In the genomic region with DNA sequence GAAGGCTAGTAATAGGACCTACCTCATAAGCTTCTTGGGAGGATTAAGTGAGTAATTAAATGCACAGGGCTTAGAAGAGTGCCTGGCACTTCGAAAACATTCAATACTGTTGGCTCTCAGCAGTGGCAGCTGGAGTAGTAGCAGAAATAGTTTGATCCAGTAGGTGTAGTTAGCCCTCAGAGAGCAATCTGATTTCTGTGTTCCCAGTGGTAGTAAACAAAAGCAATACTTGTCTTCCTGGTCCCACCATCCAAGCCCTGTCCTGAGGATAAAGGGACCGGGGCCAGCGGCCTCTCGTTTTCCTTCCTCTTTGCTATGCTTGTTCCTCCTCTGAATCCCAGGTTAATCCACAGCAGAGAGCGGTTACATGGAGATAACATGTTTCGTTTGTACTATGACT, we compare ENCODE assay signal across 17 cellular contexts.
DNase-seq lines count a peak whose midpoint lies in the region; ATAC-seq and TF ChIP-seq lines count a peak whose summit lies in the region.
"Had no signal": no experiment of that assay in that cellular context is flagged by ENCODE, and none has a peak within 500 bp of the region (broad histone marks: within the 10 kb centered on the region; RNA-seq: fewer than 3 reads in every experiment).

No MANE protein-coding gene starts in this region.

- no peak overlapping the region for H3K23ac ChIP-seq in trophoblast cell (ENCODE audit: low read length)

- intact Hi-C loops in posterior cingulate gyrus (cut with DNase I): no loop called here

- H3K9ac ChIP-seq in BLaER1: no peak overlapping the region
- no peak overlapping the region for H3K9ac ChIP-seq in trophoblast cell (ENCODE audit: low read length)

- H3K27ac ChIP-seq in BLaER1: 0 out of 2 replicates have a peak overlapping the region, but pooled peaks have one; percentile 7
- peak overlapping the region; percentile 86 to 97 for H3K27ac ChIP-seq in right atrium auricular region
- peak overlapping the region; percentile 72 for H3K27ac ChIP-seq in trophoblast cell (ENCODE audit: low read depth, low read length)
- H3K27ac ChIP-seq: A549, SJSA1 had no signal

- no peak overlapping the region for H2AFZ ChIP-seq in trophoblast cell (ENCODE audit: insufficient read depth, low read length, poor library complexity)

- H3K18ac ChIP-seq in trophoblast cell (ENCODE audit: low read length): no peak overlapping the region

- peak overlapping the region; percentile 55 for H2BK120ac ChIP-seq in trophoblast cell (ENCODE audit: insufficient read depth, low read length, poor library complexity)

- H2BK5ac ChIP-seq in trophoblast cell (ENCODE audit: low read depth, low read length, poor library complexity): peak overlapping the region; percentile 75

- H3K9me3 ChIP-seq in BLaER1 (peaks cover 10% of the 10 kb centered on the region), right atrium auricular region (no peaks in the 10 kb centered on the region), trophoblast cell (ENCODE audit: insufficient read depth, low read depth, low read length) (no peaks in the 10 kb centered on the region)
- H3K9me3 ChIP-seq: A549, SJSA1 had no signal

- H3K27me3 ChIP-seq in BLaER1 (no peaks in the 10 kb centered on the region), right atrium auricular region (no peaks in the 10 kb centered on the region), trophoblast cell (ENCODE audit: insufficient read depth, low read length) (no peaks in the 10 kb centered on the region)
- H3K27me3 ChIP-seq: dorsolateral prefrontal cortex, SJSA1 had no signal

- no CpG with 5 or more reads among the region's 6 CpGs for WGBS in trophoblast cell (ENCODE audit: extremely low coverage, insufficient coverage, insufficient read length)

- H2BK12ac ChIP-seq in trophoblast cell (ENCODE audit: low read length): peak overlapping the region; percentile 43

- no peak overlapping the region for H2AK5ac ChIP-seq in trophoblast cell (ENCODE audit: low read length)

- H4K12ac ChIP-seq in trophoblast cell (ENCODE audit: low read depth, low read length): no peak overlapping the region

- peak overlapping the region; percentile 22 for H4K91ac ChIP-seq in trophoblast cell (ENCODE audit: low read depth, low read length)

- no peak overlapping the region for H3K4ac ChIP-seq in trophoblast cell (ENCODE audit: low read depth, low read length)

- peaks cover 3% of the 10 kb centered on the region for H3K79me2 ChIP-seq in trophoblast cell (ENCODE audit: control insufficient read depth, insufficient read depth, low read length, poor library complexity)

- H3K4me3 ChIP-seq in BLaER1 (no peak overlapping the region), right atrium auricular region (no peak overlapping the region), trophoblast cell (ENCODE audit: low read depth, low read length) (no peak overlapping the region)
- H3K4me3 ChIP-seq: A549, dorsolateral prefrontal cortex, SJSA1 had no signal

- DNase-seq in right atrium auricular region (ENCODE audit: low spot score) (no peak), trophoblast cell (no peak), posterior cingulate gyrus (no peak), NCI-H69 (lab: John Stamatoyannopoulos, UW) (no peak), OCI-M2 (lab: John Stamatoyannopoulos, UW; ENCODE audit: unreplicated experiment) (no peak)
- DNase-seq: activated CD8-positive, alpha-beta T cell treated with anti-CD3 and anti-CD28 coated beads for 36 hours; amniotic stem cell; GDM1; NCI-H2081 treated with DMSO at 0.1 percent for 48 hours; stimulated activated CD4-positive, alpha-beta T cell treated with anti-CD3 and anti-CD28 coated beads, Interleukin-4, amount 100 ng/mL, for 1 hour had no signal

- no peak for TF ChIP-seq CTCF in right atrium auricular region (IDR thresholded peaks at IDR 0.05)

- H3K4me2 ChIP-seq in BLaER1 (no peak overlapping the region), trophoblast cell (ENCODE audit: low read length) (no peak overlapping the region)
- H3K4me2 ChIP-seq: A549 had no signal

- H3K4me1 ChIP-seq in BLaER1 (peaks cover 5% of the 10 kb centered on the region; the same call in 1 of the 2 replicates), right atrium auricular region (peaks cover 0 to 52% of the 10 kb centered on the region in 2 donors), trophoblast cell (ENCODE audit: control insufficient read depth in 1 of 2, insufficient read depth in 2 of 2, low read length in 2 of 2) (peaks cover 16 to 26% of the 10 kb centered on the region in 2 experiments)
- H3K4me1 ChIP-seq: SJSA1 had no signal

- peak overlapping the region; percentile 44 for H3K14ac ChIP-seq in trophoblast cell (ENCODE audit: low read length)

- peaks cover 3% of the 10 kb centered on the region for H3K79me1 ChIP-seq in trophoblast cell (ENCODE audit: low read length)

- ATAC-seq in SK-N-SH treated with all-trans-retinoic acid at 6 μM for 48 hours: peak; percentile 54
- ATAC-seq in activated CD4-positive, CD25-positive, alpha-beta regulatory T cell treated with anti-CD3 and anti-CD28 coated beads, Interleukin-2, amount 50 U/mL, for 24 hours: no peak
- ATAC-seq: activated CD8-positive, alpha-beta T cell treated with anti-CD3 and anti-CD28 coated beads for 36 hours; activated T-helper 17 cell treated with anti-CD3 and anti-CD28 coated beads, Interleukin-2, amount 50 U/mL, for 72 hours had no signal

- H3K36me3 ChIP-seq in BLaER1 (peaks cover 41% of the 10 kb centered on the region), right atrium auricular region (peaks cover 7% of the 10 kb centered on the region), trophoblast cell (ENCODE audit: control insufficient read depth in 1 of 2, insufficient read depth in 2 of 2, low read length in 2 of 2) (peaks cover 6 to 11% of the 10 kb centered on the region in 2 experiments)

- H4K8ac ChIP-seq in trophoblast cell (ENCODE audit: low read depth, low read length): no peak overlapping the region

- H4K20me1 ChIP-seq in BLaER1: peaks cover 49% of the 10 kb centered on the region; the same call in 1 of the 2 replicates

TF ChIP-seq in SK-N-SH treated with all-trans-retinoic acid at 6 μM for 48 hours, 23 proteins besides CTCF, POLR2A, EP300 and RAD21:
- no peak for TF ChIP-seq TOX (CRISPR knock-in tag; IDR thresholded peaks at IDR 0.05; ENCODE audit: borderline replicate concordance)
- no peak for TF ChIP-seq ZC3H10 (CRISPR knock-in tag; IDR thresholded peaks at IDR 0.05)
- TF ChIP-seq CREB5 (CRISPR knock-in tag; IDR thresholded peaks at IDR 0.05; ENCODE audit: low read depth): no peak
- TF ChIP-seq ZNF70 (CRISPR knock-in tag; IDR thresholded peaks at IDR 0.05): no peak
- no peak for TF ChIP-seq ZFP3 (CRISPR knock-in tag; IDR thresholded peaks at IDR 0.05)
- no peak for TF ChIP-seq ESRRG (CRISPR knock-in tag; IDR thresholded peaks at IDR 0.05)
- TF ChIP-seq SNAI2 (CRISPR knock-in tag; IDR thresholded peaks at IDR 0.05): no peak
- TF ChIP-seq ISL1 (CRISPR knock-in tag; IDR thresholded peaks at IDR 0.05): no peak
- no peak for TF ChIP-seq TCF4 (CRISPR knock-in tag; IDR thresholded peaks at IDR 0.05; ENCODE audit: borderline replicate concordance)
- TF ChIP-seq ZNF565 (CRISPR knock-in tag; conservative IDR thresholded peaks at IDR 0.05; ENCODE audit: low read depth): no peak
- TF ChIP-seq PATZ1 (CRISPR knock-in tag; IDR thresholded peaks at IDR 0.05; ENCODE audit: borderline replicate concordance): no peak
- no peak for TF ChIP-seq OSR1 (CRISPR knock-in tag; IDR thresholded peaks at IDR 0.05)
- no peak for TF ChIP-seq ZNF8 (CRISPR knock-in tag; IDR thresholded peaks at IDR 0.05)
- no peak for TF ChIP-seq BACH2 (CRISPR knock-in tag; IDR thresholded peaks at IDR 0.05; ENCODE audit: borderline replicate concordance)
- TF ChIP-seq ARNTL (CRISPR knock-in tag; IDR thresholded peaks at IDR 0.05; ENCODE audit: borderline replicate concordance, low read depth): no peak

Comparison
In these comparisons a context has a peak if more than half of its experiments do, and no peak if none do; other contexts are left out.
1. H3K27ac ChIP-seq: peak in every context shown above with its lines; median percentile 92 in right atrium auricular region; 72 in trophoblast cell; 7 in BLaER1.